Comparison of ENCODE assay signal across 17 cellular contexts in genomic region chr16:78195868-78196267, GRCh38.
"Had no signal": no experiment of that assay in that cellular context is flagged by ENCODE, and none has a peak within 500 bp of the region (broad histone marks: within the 10 kb centered on the region; RNA-seq: fewer than 3 reads in every experiment).

No MANE protein-coding gene starts in this region.

- H3K4me3 ChIP-seq: coronary artery, heart left ventricle, upper lobe of left lung had no signal

- DNase-seq: activated CD4-positive, alpha-beta T cell treated with anti-CD3 and anti-CD28 coated beads, Interleukin-2, amount 50 U/mL, for 4 hours; activated CD8-positive, alpha-beta memory T cell treated with anti-CD3 and anti-CD28 coated beads, Interleukin-2, amount 50 U/mL, for 48 hours; activated naive CD4-positive, alpha-beta T cell treated with anti-CD3 and anti-CD28 coated beads for 36 hours; activated naive CD8-positive, alpha-beta T cell treated with anti-CD3 and anti-CD28 coated beads, Interleukin-2, amount 10 ng/mL, durations not matched to agents 7 days and 5 days; activated T-cell treated with anti-CD3 and anti-CD28 coated beads, Interleukin-2, amount 50 U/mL, for 4 hours; amniotic stem cell; cerebellar nuclear complex; heart left ventricle; left ventricle myocardium superior; mammary epithelial cell; naive thymus-derived CD8-positive, alpha-beta T cell; stimulated activated CD4-positive, alpha-beta T cell treated with anti-CD3 and anti-CD28 coated beads, Interleukin-12 subunit alpha, Interleukin-12 subunit beta, amount 100 ng/mL, for 4 hours; stimulated activated CD4-positive, alpha-beta T cell treated with anti-CD3 and anti-CD28 coated beads, Interleukin-4, amount 100 ng/mL, for 4 hours; stimulated activated naive CD8-positive, alpha-beta T cell treated with anti-CD3 and anti-CD28 coated beads, Interleukin-15, Interleukin-2, amounts not matched to agents 100 U/mL and 50 U/mL, for 24 hours; upper lobe of left lung had no signal

- H3K4me1 ChIP-seq: upper lobe of left lung had no signal

- H3K27me3 ChIP-seq: heart left ventricle, upper lobe of left lung had no signal

- H3K27ac ChIP-seq: coronary artery, heart left ventricle, upper lobe of left lung had no signal

- ATAC-seq: activated T-cell treated with anti-CD3 and anti-CD28 coated beads, Interleukin-2, amount 50 U/mL, for 4 hours; heart left ventricle; left ventricle myocardium superior; naive thymus-derived CD8-positive, alpha-beta T cell; stimulated activated naive CD8-positive, alpha-beta T cell treated with anti-CD3 and anti-CD28 coated beads, Interleukin-15, Interleukin-2, amounts not matched to agents 100 U/mL and 50 U/mL, for 24 hours; WTC11 had no signal

- H3K9me3 ChIP-seq: heart left ventricle, upper lobe of left lung had no signal

- H3K36me3 ChIP-seq: heart left ventricle, upper lobe of left lung had no signal
